In the genomic region with DNA sequence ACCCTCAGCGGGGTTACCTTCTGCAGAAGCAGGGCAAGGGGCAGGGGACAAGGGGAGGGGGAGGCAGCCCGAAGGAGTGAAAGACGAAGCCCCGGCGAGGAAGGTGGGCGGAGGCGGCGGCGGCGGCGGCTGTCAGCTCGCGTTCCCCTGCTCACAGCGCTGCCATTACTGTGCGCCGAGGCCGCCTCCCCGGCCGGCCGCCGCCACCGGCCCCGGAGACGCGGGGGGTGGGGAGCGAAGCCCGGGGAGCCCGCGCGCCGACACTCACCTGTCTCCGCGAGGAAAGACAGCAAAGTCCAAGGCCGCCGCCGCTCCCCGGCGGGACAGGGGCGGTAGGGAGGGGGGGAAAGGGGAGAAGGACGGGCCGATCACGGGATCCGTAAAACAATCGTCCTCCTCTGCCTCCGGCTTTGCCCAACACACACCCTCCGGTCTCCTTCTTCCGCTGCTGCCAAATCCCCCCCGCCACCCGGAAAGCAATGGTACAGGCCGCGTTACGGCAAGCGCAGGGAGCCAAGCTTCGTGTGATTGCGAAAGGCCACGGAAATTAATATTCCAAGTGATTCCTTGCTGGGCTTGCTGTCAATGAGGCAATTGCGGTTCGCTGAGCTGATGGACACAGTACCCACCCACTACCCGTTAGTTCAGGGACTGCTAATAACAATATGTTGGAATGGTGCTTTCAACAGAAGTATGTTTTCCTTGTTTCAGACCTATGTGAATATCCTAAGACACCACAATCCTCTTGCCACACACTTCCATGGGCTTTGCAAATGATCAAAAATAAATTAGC, we compare ENCODE assay signal across 1 cellular context.
TF ChIP-seq lines count a peak whose summit lies in the region.

A gene (minus strand): TSS at position 180 of the 793 bp plus-strand sequence. CDS start 19,024 bp downstream, outside the sequence.

TF ChIP-seq in HepG2, 621 proteins besides CTCF, POLR2A, EP300 and RAD21 (continued from another document and continues in another):
- TF ChIP-seq, protein P1, sequence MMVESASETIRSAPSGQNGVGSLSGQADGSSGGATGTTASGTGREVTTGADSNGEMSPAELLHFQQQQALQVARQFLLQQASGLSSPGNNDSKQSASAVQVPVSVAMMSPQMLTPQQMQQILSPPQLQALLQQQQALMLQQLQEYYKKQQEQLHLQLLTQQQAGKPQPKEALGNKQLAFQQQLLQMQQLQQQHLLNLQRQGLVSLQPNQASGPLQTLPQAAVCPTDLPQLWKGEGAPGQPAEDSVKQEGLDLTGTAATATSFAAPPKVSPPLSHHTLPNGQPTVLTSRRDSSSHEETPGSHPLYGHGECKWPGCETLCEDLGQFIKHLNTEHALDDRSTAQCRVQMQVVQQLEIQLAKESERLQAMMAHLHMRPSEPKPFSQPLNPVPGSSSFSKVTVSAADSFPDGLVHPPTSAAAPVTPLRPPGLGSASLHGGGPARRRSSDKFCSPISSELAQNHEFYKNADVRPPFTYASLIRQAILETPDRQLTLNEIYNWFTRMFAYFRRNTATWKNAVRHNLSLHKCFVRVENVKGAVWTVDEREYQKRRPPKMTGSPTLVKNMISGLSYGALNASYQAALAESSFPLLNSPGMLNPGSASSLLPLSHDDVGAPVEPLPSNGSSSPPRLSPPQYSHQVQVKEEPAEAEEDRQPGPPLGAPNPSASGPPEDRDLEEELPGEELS (CRISPR knock-in tag; IDR thresholded peaks at IDR 0.05) = no peak
- TF ChIP-seq ZNF160 (CRISPR knock-in tag; IDR thresholded peaks at IDR 0.05) (no peak), SMARCE1 (IDR thresholded peaks at IDR 0.05; ENCODE audit: borderline replicate concordance) (no peak), MBNL3 (CRISPR knock-in tag; conservative IDR thresholded peaks at IDR 0.05) (no peak), ZNF674 (CRISPR knock-in tag; IDR thresholded peaks at IDR 0.05; ENCODE audit: low read depth) (no peak), ZNF75D (CRISPR knock-in tag; IDR thresholded peaks at IDR 0.05; ENCODE audit: borderline replicate concordance) (no peak), ZNF616 (CRISPR knock-in tag; IDR thresholded peaks at IDR 0.05; ENCODE audit: low read depth) (no peak), DMAP1 (CRISPR knock-in tag; IDR thresholded peaks at IDR 0.05) (peak; percentile 79), CCDC6 (CRISPR knock-in tag; IDR thresholded peaks at IDR 0.05) (no peak; the same call in 1 of the 2 replicates), XBP1 (CRISPR knock-in tag; IDR thresholded peaks at IDR 0.05) (no peak), SP2 (CRISPR knock-in tag; IDR thresholded peaks at IDR 0.05) (0 out of 2 replicates have a peak, but pooled peaks have one; percentile 35), ZNF264 (CRISPR knock-in tag; IDR thresholded peaks at IDR 0.05) (peak; percentile 51; the same call in 1 of the 2 replicates), ZSCAN20 (CRISPR knock-in tag; IDR thresholded peaks at IDR 0.05; ENCODE audit: borderline replicate concordance) (no peak), ZNF282 (IDR thresholded peaks at IDR 0.05; ENCODE audit: partially characterized antibody) (no peak), ZNF772 (CRISPR knock-in tag; IDR thresholded peaks at IDR 0.05) (0 out of 2 replicates have a peak, but pooled peaks have one; percentile 62), NR2F1 (CRISPR knock-in tag; IDR thresholded peaks at IDR 0.05) (no peak), ATF7 (IDR thresholded peaks at IDR 0.05) (peak; percentile 48; the same call in 1 of the 2 replicates), ATF7 (CRISPR knock-in tag; IDR thresholded peaks at IDR 0.05) (no peak), NCOA5 (CRISPR knock-in tag; IDR thresholded peaks at IDR 0.05) (no peak), MIER2 (CRISPR knock-in tag; IDR thresholded peaks at IDR 0.05) (0 out of 2 replicates have a peak, but pooled peaks have one; percentile 36), RCOR2 (CRISPR knock-in tag; IDR thresholded peaks at IDR 0.05) (no peak), SOX5 (CRISPR knock-in tag; IDR thresholded peaks at IDR 0.05; ENCODE audit: borderline replicate concordance) (peak; percentile 42; the same call in 1 of the 2 replicates), MIXL1 (CRISPR knock-in tag; IDR thresholded peaks at IDR 0.05) (peak; percentile 91), SRF (IDR thresholded peaks at IDR 0.05; ENCODE audit: low read depth, low read length) (no peak), NFE2L1 (CRISPR knock-in tag; IDR thresholded peaks at IDR 0.05; ENCODE audit: borderline replicate concordance) (no peak), ZNF207 (IDR thresholded peaks at IDR 0.05; ENCODE audit: borderline replicate concordance) (no peak), ZNF331 (CRISPR knock-in tag; IDR thresholded peaks at IDR 0.05) (peak; percentile 75), NCOA2 (CRISPR knock-in tag; IDR thresholded peaks at IDR 0.05) (peak; percentile 53), ZBTB3 (CRISPR knock-in tag; IDR thresholded peaks at IDR 0.05; ENCODE audit: borderline replicate concordance, low read depth) (no peak), ZNF34 (CRISPR knock-in tag; IDR thresholded peaks at IDR 0.05; ENCODE audit: borderline replicate concordance) (0 out of 2 replicates have a peak, but pooled peaks have one; percentile 60), ZNF232 (CRISPR knock-in tag; IDR thresholded peaks at IDR 0.05; ENCODE audit: borderline replicate concordance) (no peak), RXRA (CRISPR knock-in tag; IDR thresholded peaks at IDR 0.05) (peak; percentile 41; the same call in 1 of the 2 replicates), NONO (IDR thresholded peaks at IDR 0.05) (no peak), NONO (CRISPR knock-in tag; conservative IDR thresholded peaks at IDR 0.05) (peak; percentile 79), CENPT (CRISPR knock-in tag; IDR thresholded peaks at IDR 0.05; ENCODE audit: low read depth) (no peak)
- TF ChIP-seq, protein P2, sequence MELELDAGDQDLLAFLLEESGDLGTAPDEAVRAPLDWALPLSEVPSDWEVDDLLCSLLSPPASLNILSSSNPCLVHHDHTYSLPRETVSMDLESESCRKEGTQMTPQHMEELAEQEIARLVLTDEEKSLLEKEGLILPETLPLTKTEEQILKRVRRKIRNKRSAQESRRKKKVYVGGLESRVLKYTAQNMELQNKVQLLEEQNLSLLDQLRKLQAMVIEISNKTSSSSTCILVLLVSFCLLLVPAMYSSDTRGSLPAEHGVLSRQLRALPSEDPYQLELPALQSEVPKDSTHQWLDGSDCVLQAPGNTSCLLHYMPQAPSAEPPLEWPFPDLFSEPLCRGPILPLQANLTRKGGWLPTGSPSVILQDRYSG (CRISPR knock-in tag; IDR thresholded peaks at IDR 0.05) = no peak
- TF ChIP-seq, protein P3, sequence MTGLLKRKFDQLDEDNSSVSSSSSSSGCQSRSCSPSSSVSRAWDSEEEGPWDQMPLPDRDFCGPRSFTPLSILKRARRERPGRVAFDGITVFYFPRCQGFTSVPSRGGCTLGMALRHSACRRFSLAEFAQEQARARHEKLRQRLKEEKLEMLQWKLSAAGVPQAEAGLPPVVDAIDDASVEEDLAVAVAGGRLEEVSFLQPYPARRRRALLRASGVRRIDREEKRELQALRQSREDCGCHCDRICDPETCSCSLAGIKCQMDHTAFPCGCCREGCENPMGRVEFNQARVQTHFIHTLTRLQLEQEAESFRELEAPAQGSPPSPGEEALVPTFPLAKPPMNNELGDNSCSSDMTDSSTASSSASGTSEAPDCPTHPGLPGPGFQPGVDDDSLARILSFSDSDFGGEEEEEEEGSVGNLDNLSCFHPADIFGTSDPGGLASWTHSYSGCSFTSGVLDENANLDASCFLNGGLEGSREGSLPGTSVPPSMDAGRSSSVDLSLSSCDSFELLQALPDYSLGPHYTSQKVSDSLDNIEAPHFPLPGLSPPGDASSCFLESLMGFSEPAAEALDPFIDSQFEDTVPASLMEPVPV (CRISPR knock-in tag; IDR thresholded peaks at IDR 0.05) = no peak
- TF ChIP-seq, protein P4, sequence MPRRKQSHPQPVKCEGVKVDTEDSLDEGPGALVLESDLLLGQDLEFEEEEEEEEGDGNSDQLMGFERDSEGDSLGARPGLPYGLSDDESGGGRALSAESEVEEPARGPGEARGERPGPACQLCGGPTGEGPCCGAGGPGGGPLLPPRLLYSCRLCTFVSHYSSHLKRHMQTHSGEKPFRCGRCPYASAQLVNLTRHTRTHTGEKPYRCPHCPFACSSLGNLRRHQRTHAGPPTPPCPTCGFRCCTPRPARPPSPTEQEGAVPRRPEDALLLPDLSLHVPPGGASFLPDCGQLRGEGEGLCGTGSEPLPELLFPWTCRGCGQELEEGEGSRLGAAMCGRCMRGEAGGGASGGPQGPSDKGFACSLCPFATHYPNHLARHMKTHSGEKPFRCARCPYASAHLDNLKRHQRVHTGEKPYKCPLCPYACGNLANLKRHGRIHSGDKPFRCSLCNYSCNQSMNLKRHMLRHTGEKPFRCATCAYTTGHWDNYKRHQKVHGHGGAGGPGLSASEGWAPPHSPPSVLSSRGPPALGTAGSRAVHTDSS (CRISPR knock-in tag; conservative IDR thresholded peaks at IDR 0.05) = no peak
- TF ChIP-seq, protein P5, sequence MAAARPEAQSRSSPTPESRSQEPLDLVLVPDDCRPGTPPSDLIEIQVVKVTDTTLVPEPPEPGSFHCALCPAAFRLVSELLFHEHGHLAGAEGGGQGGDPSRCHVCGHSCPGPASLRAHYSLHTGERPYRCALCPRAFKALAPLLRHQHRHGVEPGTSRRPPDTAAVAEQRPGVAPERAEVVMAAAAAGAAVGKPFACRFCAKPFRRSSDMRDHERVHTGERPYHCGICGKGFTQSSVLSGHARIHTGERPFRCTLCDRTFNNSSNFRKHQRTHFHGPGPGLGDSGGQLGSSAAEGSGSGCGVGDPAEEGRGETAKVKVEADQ (CRISPR knock-in tag; IDR thresholded peaks at IDR 0.05; ENCODE audit: borderline replicate concordance) = peak; percentile 34; the same call in 1 of the 2 replicates
- TF ChIP-seq, protein P6, sequence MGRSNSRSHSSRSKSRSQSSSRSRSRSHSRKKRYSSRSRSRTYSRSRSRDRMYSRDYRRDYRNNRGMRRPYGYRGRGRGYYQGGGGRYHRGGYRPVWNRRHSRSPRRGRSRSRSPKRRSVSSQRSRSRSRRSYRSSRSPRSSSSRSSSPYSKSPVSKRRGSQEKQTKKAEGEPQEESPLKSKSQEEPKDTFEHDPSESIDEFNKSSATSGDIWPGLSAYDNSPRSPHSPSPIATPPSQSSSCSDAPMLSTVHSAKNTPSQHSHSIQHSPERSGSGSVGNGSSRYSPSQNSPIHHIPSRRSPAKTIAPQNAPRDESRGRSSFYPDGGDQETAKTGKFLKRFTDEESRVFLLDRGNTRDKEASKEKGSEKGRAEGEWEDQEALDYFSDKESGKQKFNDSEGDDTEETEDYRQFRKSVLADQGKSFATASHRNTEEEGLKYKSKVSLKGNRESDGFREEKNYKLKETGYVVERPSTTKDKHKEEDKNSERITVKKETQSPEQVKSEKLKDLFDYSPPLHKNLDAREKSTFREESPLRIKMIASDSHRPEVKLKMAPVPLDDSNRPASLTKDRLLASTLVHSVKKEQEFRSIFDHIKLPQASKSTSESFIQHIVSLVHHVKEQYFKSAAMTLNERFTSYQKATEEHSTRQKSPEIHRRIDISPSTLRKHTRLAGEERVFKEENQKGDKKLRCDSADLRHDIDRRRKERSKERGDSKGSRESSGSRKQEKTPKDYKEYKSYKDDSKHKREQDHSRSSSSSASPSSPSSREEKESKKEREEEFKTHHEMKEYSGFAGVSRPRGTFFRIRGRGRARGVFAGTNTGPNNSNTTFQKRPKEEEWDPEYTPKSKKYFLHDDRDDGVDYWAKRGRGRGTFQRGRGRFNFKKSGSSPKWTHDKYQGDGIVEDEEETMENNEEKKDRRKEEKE (IDR thresholded peaks at IDR 0.05) = no peak
- TF ChIP-seq, protein P7, sequence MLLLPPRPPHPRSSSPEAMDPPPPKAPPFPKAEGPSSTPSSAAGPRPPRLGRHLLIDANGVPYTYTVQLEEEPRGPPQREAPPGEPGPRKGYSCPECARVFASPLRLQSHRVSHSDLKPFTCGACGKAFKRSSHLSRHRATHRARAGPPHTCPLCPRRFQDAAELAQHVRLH (CRISPR knock-in tag; IDR thresholded peaks at IDR 0.05; ENCODE audit: borderline replicate concordance, low read depth) = no peak
- TF ChIP-seq, protein P8, sequence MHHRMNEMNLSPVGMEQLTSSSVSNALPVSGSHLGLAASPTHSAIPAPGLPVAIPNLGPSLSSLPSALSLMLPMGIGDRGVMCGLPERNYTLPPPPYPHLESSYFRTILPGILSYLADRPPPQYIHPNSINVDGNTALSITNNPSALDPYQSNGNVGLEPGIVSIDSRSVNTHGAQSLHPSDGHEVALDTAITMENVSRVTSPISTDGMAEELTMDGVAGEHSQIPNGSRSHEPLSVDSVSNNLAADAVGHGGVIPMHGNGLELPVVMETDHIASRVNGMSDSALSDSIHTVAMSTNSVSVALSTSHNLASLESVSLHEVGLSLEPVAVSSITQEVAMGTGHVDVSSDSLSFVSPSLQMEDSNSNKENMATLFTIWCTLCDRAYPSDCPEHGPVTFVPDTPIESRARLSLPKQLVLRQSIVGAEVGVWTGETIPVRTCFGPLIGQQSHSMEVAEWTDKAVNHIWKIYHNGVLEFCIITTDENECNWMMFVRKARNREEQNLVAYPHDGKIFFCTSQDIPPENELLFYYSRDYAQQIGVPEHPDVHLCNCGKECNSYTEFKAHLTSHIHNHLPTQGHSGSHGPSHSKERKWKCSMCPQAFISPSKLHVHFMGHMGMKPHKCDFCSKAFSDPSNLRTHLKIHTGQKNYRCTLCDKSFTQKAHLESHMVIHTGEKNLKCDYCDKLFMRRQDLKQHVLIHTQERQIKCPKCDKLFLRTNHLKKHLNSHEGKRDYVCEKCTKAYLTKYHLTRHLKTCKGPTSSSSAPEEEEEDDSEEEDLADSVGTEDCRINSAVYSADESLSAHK (CRISPR knock-in tag; IDR thresholded peaks at IDR 0.05; ENCODE audit: borderline replicate concordance) = no peak
- TF ChIP-seq, protein P9, sequence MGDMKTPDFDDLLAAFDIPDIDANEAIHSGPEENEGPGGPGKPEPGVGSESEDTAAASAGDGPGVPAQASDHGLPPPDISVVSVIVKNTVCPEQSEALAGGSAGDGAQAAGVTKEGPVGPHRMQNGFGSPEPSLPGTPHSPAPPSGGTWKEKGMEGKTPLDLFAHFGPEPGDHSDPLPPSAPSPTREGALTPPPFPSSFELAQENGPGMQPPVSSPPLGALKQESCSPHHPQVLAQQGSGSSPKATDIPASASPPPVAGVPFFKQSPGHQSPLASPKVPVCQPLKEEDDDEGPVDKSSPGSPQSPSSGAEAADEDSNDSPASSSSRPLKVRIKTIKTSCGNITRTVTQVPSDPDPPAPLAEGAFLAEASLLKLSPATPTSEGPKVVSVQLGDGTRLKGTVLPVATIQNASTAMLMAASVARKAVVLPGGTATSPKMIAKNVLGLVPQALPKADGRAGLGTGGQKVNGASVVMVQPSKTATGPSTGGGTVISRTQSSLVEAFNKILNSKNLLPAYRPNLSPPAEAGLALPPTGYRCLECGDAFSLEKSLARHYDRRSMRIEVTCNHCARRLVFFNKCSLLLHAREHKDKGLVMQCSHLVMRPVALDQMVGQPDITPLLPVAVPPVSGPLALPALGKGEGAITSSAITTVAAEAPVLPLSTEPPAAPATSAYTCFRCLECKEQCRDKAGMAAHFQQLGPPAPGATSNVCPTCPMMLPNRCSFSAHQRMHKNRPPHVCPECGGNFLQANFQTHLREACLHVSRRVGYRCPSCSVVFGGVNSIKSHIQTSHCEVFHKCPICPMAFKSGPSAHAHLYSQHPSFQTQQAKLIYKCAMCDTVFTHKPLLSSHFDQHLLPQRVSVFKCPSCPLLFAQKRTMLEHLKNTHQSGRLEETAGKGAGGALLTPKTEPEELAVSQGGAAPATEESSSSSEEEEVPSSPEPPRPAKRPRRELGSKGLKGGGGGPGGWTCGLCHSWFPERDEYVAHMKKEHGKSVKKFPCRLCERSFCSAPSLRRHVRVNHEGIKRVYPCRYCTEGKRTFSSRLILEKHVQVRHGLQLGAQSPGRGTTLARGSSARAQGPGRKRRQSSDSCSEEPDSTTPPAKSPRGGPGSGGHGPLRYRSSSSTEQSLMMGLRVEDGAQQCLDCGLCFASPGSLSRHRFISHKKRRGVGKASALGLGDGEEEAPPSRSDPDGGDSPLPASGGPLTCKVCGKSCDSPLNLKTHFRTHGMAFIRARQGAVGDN (CRISPR knock-in tag; IDR thresholded peaks at IDR 0.05) = peak; percentile 74
